31 cellular contexts compared by ENCODE assay signal in genomic region chr14:98321838-98322237, GRCh38.
"Had no signal": no experiment of that assay in that cellular context is flagged by ENCODE, and none has a peak within 500 bp of the region (broad histone marks: within the 10 kb centered on the region; RNA-seq: fewer than 3 reads in every experiment).

No MANE protein-coding gene starts in this region.

- H3K4me3 ChIP-seq: adrenal gland, SJSA1 had no signal

- DNase-seq: activated CD4-positive, alpha-beta memory T cell treated with anti-CD3 and anti-CD28 coated beads, Interleukin-2, amount 10 ng/mL, durations not matched to agents 7 days and 5 days; activated CD4-positive, alpha-beta T cell treated with anti-CD3 and anti-CD28 coated beads, Interleukin-2, amount 50 U/mL, for 1 hour; activated T-cell treated with anti-CD3 and anti-CD28 coated beads, Interleukin-2, amount 50 U/mL, for 72 hours; adrenal gland; anterior cingulate cortex; KG1; MV-4-11; NCI-H1092 treated with DMSO at 0.1 percent for 48 hours; NCI-H1417 treated with DMSO at 0.1 percent for 48 hours; NCI-H1694; NCI-H2029; NCI-H2107; NCI-H2171 treated with DMSO at 0.1 percent for 48 hours; NCI-H345; NCI-H510A; NCI-H69; NK-92 treated with Interleukin-12 subunit alpha and Interleukin-12 subunit beta, amount 100 ng/mL, for 24 hours; OCI-M1; Right ventricle myocardium superior; SW 1271 had no signal

- H3K27me3 Mint-ChIP-seq: activated CD4-positive, alpha-beta memory T cell treated with anti-CD3 and anti-CD28 coated beads, Interleukin-2, amount 10 ng/mL, durations not matched to agents 7 days and 5 days; central memory CD8-positive, alpha-beta T cell; IgD-negative memory B cell had no signal

- H3K4me1 Mint-ChIP-seq: activated CD4-positive, alpha-beta memory T cell treated with anti-CD3 and anti-CD28 coated beads, Interleukin-2, amount 10 ng/mL, durations not matched to agents 7 days and 5 days; brain; IgD-negative memory B cell had no signal

- H3K36me3 ChIP-seq: adrenal gland, SJSA1 had no signal

- ATAC-seq: activated CD4-positive, CD25-positive, alpha-beta regulatory T cell treated with anti-CD3 and anti-CD28 coated beads, Interleukin-2, amount 50 U/mL, for 24 hours; activated naive CD4-positive, alpha-beta T cell treated with anti-CD3 and anti-CD28 coated beads, Interleukin-2, amount 50 U/mL, for 72 hours; activated T-cell treated with anti-CD3 and anti-CD28 coated beads, Interleukin-2, amount 50 U/mL, for 72 hours; Panc1; SK-N-SH treated with all-trans-retinoic acid at 6 μM for 48 hours had no signal

- H3K4me1 ChIP-seq: adrenal gland, SJSA1 had no signal

- H3K27ac Mint-ChIP-seq: activated CD4-positive, alpha-beta memory T cell treated with anti-CD3 and anti-CD28 coated beads, Interleukin-2, amount 10 ng/mL, durations not matched to agents 7 days and 5 days; activated T-cell treated with anti-CD3 and anti-CD28 coated beads, Interleukin-2, amount 50 U/mL, for 72 hours; activated T-helper 2 cell treated with anti-CD3 and anti-CD28 coated beads, Interferon-gamma antibody, Interleukin-2, Interleukin-4, amounts not matched to agents 10 μg/mL and 5 μg/mL and 100 μg/mL, durations not matched to agents 14 hours and 24 hours and 36 hours; brain; IgD-negative memory B cell; T-helper 1 cell treated with Interleukin-12 subunit alpha and Interleukin-12 subunit beta and Interleukin-4 antibody, amounts not matched to agents 30 μg/mL and 1 μg/mL, for 36 hours had no signal

- H3K9me3 ChIP-seq: adrenal gland had no signal

- H3K36me3 Mint-ChIP-seq: brain had no signal

- H3K27me3 ChIP-seq: adrenal gland, SJSA1 had no signal

- H3K4me3 Mint-ChIP-seq: activated CD4-positive, alpha-beta memory T cell treated with anti-CD3 and anti-CD28 coated beads, Interleukin-2, amount 10 ng/mL, durations not matched to agents 7 days and 5 days; activated T-cell treated with anti-CD3 and anti-CD28 coated beads, Interleukin-2, amount 50 U/mL, for 72 hours; brain; central memory CD8-positive, alpha-beta T cell; IgD-negative memory B cell; T-helper 1 cell treated with Interleukin-12 subunit alpha and Interleukin-12 subunit beta and Interleukin-4 antibody, amounts not matched to agents 30 μg/mL and 1 μg/mL, for 36 hours had no signal

- H3K27ac ChIP-seq: adrenal gland, RWPE1, SJSA1 had no signal
